27 cellular contexts compared by ENCODE assay signal in genomic region chrX:30892591-30892990, GRCh38. TPM values are rescaled to one million over a fixed set of nuclear protein-coding genes. Genes with fewer than 3 reads are reported as not detected.
DNase-seq lines count a peak whose midpoint lies in the region; ATAC-seq and TF ChIP-seq lines count a peak whose summit lies in the region.
"Had no signal": no experiment of that assay in that cellular context is flagged by ENCODE, and none has a peak within 500 bp of the region (broad histone marks: within the 10 kb centered on the region; RNA-seq: fewer than 3 reads in every experiment).

No MANE protein-coding gene starts in this region.

- no peak for ATAC-seq in GM23338
- peak; percentile 55 for ATAC-seq in foreskin keratinocyte
- no peak for ATAC-seq in HG02885 (IDR thresholded peaks at IDR 0.05; ENCODE audit: poor library complexity, unreplicated experiment)
- ATAC-seq: activated T-helper 17 cell treated with anti-CD3 and anti-CD28 coated beads, Interleukin-2, amount 50 U/mL, for 72 hours; Panc1; stimulated activated memory B cell treated with anti-CD40 and anti-IgM and Interleukin-4, amounts not matched to agents 10 μg/mL and 1 μg/mL and 100 μg/mL, for 72 hours had no signal

- no peaks in the 10 kb centered on the region for H3K27me3 ChIP-seq in GM23338 (ENCODE audit: insufficient read depth)
- no peaks in the 10 kb centered on the region for H3K27me3 ChIP-seq in foreskin keratinocyte
- H3K27me3 ChIP-seq in mesendoderm (ENCODE audit: insufficient read depth, low read length, poor library complexity), result no peaks in the 10 kb centered on the region
- H3K27me3 ChIP-seq: brain microvascular endothelial cell had no signal

- H2BK120ac ChIP-seq in mesendoderm (ENCODE audit: low read depth, low read length), result no peak overlapping the region

- H3K4me3 ChIP-seq in GM23338 (no peak overlapping the region), mesendoderm (ENCODE audit: low read length) (no peak overlapping the region)
- H3K4me3 ChIP-seq: lung had no signal

- no peak overlapping the region for H3K56ac ChIP-seq in mesendoderm (ENCODE audit: low read length)

- TF ChIP-seq CTCF in GM23338 (conservative IDR thresholded peaks at IDR 0.05; ENCODE audit: low read depth in 2 of 2) (no peak), foreskin keratinocyte (conservative IDR thresholded peaks at IDR 0.05) (no peak)

- H3K79me2 ChIP-seq in GM23338 (replicated peaks; ENCODE audit: insufficient read depth), result peaks cover 7% of the 10 kb centered on the region
- H3K79me2 ChIP-seq in mesendoderm (ENCODE audit: control insufficient read depth, insufficient read depth, low read length), result peaks cover 2% of the 10 kb centered on the region

- H3K23ac ChIP-seq in mesendoderm (ENCODE audit: low read length), result no peak overlapping the region

- H3K27me3 Mint-ChIP-seq in GM23338 (ENCODE audit: insufficient read depth, low read depth, poor library complexity), result peaks cover 2% of the 10 kb centered on the region
- H3K27me3 Mint-ChIP-seq: activated CD4-positive, alpha-beta memory T cell treated with anti-CD3 and anti-CD28 coated beads, Interleukin-2, amount 10 ng/mL, durations not matched to agents 7 days and 5 days; activated T-helper 17 cell treated with anti-CD3 and anti-CD28 coated beads, Interleukin-2, amount 50 U/mL, for 72 hours; IgD-negative memory B cell; stimulated activated memory B cell treated with anti-CD40 and anti-IgM and Interleukin-4, amounts not matched to agents 10 μg/mL and 1 μg/mL and 100 μg/mL, for 72 hours had no signal

- H3K27ac ChIP-seq in GM23338 (ENCODE audit: low read depth) (no peak overlapping the region), foreskin keratinocyte (no peak overlapping the region), mesendoderm (ENCODE audit: low read depth, low read length) (no peak overlapping the region)
- H3K27ac ChIP-seq: brain microvascular endothelial cell had no signal

- no peaks in the 10 kb centered on the region for H3K9me2 ChIP-seq in GM23338 (ENCODE audit: insufficient read depth)

- no peaks in the 10 kb centered on the region for H3K36me3 ChIP-seq in GM23338 (ENCODE audit: insufficient read depth)
- no peaks in the 10 kb centered on the region for H3K36me3 ChIP-seq in mesendoderm (ENCODE audit: control insufficient read depth, insufficient read depth, low read length)
- H3K36me3 ChIP-seq: brain microvascular endothelial cell had no signal

- WGBS in mesendoderm (ENCODE audit: extremely low coverage, insufficient coverage, low lambda C conversion rate), result no CpG with 5 or more reads among the region's 1 CpG

- DNase-seq in GM23338 (ENCODE audit: low spot score), result peak; percentile 4
- peak; percentile 31 for DNase-seq in NCI-H510A treated with DMSO at 0.1 percent for 48 hours (lab: John Stamatoyannopoulos, UW)
- DNase-seq in foreskin keratinocyte, result peak; percentile 75 to 84
- peak; percentile 77 for DNase-seq in mesendoderm
- DNase-seq in central memory CD4-positive, alpha-beta T cell, result no peak
- DNase-seq in HuH-7.5 (ENCODE audit: low spot score), result no peak
- DNase-seq in NCI-H128 (lab: John Stamatoyannopoulos, UW; ENCODE audit: unreplicated experiment), result no peak
- DNase-seq: activated CD4-positive, alpha-beta memory T cell treated with anti-CD3 and anti-CD28 coated beads, Interleukin-2, amount 10 ng/mL, durations not matched to agents 7 days and 5 days; activated CD8-positive, alpha-beta memory T cell treated with anti-CD3 and anti-CD28 coated beads, Interleukin-2, amount 50 U/mL, for 48 hours; activated naive CD4-positive, alpha-beta T cell treated with anti-CD3 and anti-CD28 coated beads, Interleukin-2, amount 50 U/mL, for 16 hours; amniotic stem cell; C1 segment of cervical spinal cord; DMS79 treated with DMSO at 0.1 percent for 48 hours; effector CD4-positive, alpha-beta T cell; NCI-H1092; NCI-H187; NCI-H526 treated with DMSO at 0.1 percent for 48 hours; SHP77 treated with DMSO at 0.1 percent for 48 hours; substantia nigra had no signal

- no peak overlapping the region for H3K9ac ChIP-seq in mesendoderm (ENCODE audit: low read length)

- H3K4me1 ChIP-seq in GM23338 (ENCODE audit: insufficient read depth), result no peaks in the 10 kb centered on the region
- peaks cover 21% of the 10 kb centered on the region for H3K4me1 ChIP-seq in foreskin keratinocyte
- H3K4me1 ChIP-seq in mesendoderm (ENCODE audit: control insufficient read depth, low read depth, low read length), result no peaks in the 10 kb centered on the region

- H3K4me2 ChIP-seq in GM23338 (no peak overlapping the region), mesendoderm (ENCODE audit: low read length) (no peak overlapping the region)

- no peak overlapping the region for H2AFZ ChIP-seq in GM23338

- no peak overlapping the region for H2BK15ac ChIP-seq in mesendoderm (replicated peaks; ENCODE audit: low read depth)

- H3K9me3 Mint-ChIP-seq in GM23338, result no peaks in the 10 kb centered on the region; the same call in 2 of the 3 replicates
- H3K9me3 Mint-ChIP-seq: activated CD4-positive, alpha-beta memory T cell treated with anti-CD3 and anti-CD28 coated beads, Interleukin-2, amount 10 ng/mL, durations not matched to agents 7 days and 5 days; activated T-helper 17 cell treated with anti-CD3 and anti-CD28 coated beads, Interleukin-2, amount 50 U/mL, for 72 hours; IgD-negative memory B cell; stimulated activated memory B cell treated with anti-CD40 and anti-IgM and Interleukin-4, amounts not matched to agents 10 μg/mL and 1 μg/mL and 100 μg/mL, for 72 hours had no signal

- no peak overlapping the region for H3K4ac ChIP-seq in mesendoderm (ENCODE audit: low read depth, low read length)

- no peaks in the 10 kb centered on the region for H3F3A ChIP-seq in GM23338 (replicated peaks; ENCODE audit: low read depth)

- H4K8ac ChIP-seq in mesendoderm (ENCODE audit: low read depth, low read length), result no peak overlapping the region

- no peaks in the 10 kb centered on the region for H3K79me1 ChIP-seq in mesendoderm (ENCODE audit: low read length)

- peaks cover 20% of the 10 kb centered on the region; the same call in 2 of the 3 replicates for H3K4me1 Mint-ChIP-seq in GM23338
- H3K4me1 Mint-ChIP-seq: activated T-helper 17 cell treated with anti-CD3 and anti-CD28 coated beads, Interleukin-2, amount 50 U/mL, for 72 hours had no signal

- no peak overlapping the region for H3K18ac ChIP-seq in mesendoderm (ENCODE audit: low read length)

- no peak overlapping the region for H3K4me3 Mint-ChIP-seq in GM23338
- H3K4me3 Mint-ChIP-seq: activated CD4-positive, alpha-beta memory T cell treated with anti-CD3 and anti-CD28 coated beads, Interleukin-2, amount 10 ng/mL, durations not matched to agents 7 days and 5 days; activated T-helper 17 cell treated with anti-CD3 and anti-CD28 coated beads, Interleukin-2, amount 50 U/mL, for 72 hours; stimulated activated memory B cell treated with anti-CD40 and anti-IgM and Interleukin-4, amounts not matched to agents 10 μg/mL and 1 μg/mL and 100 μg/mL, for 72 hours had no signal

- no peaks in the 10 kb centered on the region for H4K20me1 ChIP-seq in GM23338 (replicated peaks; ENCODE audit: insufficient read depth)

- H3K27ac Mint-ChIP-seq in GM23338, result no peak overlapping the region
- H3K27ac Mint-ChIP-seq: activated CD4-positive, alpha-beta memory T cell treated with anti-CD3 and anti-CD28 coated beads, Interleukin-2, amount 10 ng/mL, durations not matched to agents 7 days and 5 days; activated T-helper 17 cell treated with anti-CD3 and anti-CD28 coated beads, Interleukin-2, amount 50 U/mL, for 72 hours; nephron; stimulated activated memory B cell treated with anti-CD40 and anti-IgM and Interleukin-4, amounts not matched to agents 10 μg/mL and 1 μg/mL and 100 μg/mL, for 72 hours had no signal

- H2AK5ac ChIP-seq in mesendoderm (ENCODE audit: low read length), result no peak overlapping the region

- no peaks in the 10 kb centered on the region; the same call in 2 of the 3 replicates for H3K36me3 Mint-ChIP-seq in GM23338 (ENCODE audit: low read depth)
- H3K36me3 Mint-ChIP-seq: IgD-negative memory B cell; stimulated activated memory B cell treated with anti-CD40 and anti-IgM and Interleukin-4, amounts not matched to agents 10 μg/mL and 1 μg/mL and 100 μg/mL, for 72 hours had no signal

- no peak overlapping the region for H4K5ac ChIP-seq in mesendoderm (ENCODE audit: low read length)

- H2BK5ac ChIP-seq in mesendoderm (ENCODE audit: low read length), result no peak overlapping the region

TF ChIP-seq in GM23338, 12 proteins besides CTCF, POLR2A, EP300 and RAD21 (continues in another document):
- no peak for TF ChIP-seq CREB1 (CRISPR knock-in tag; IDR thresholded peaks at IDR 0.05; ENCODE audit: low read depth)
- no peak for TF ChIP-seq ZNF114 (CRISPR knock-in tag; IDR thresholded peaks at IDR 0.05)
- no peak for TF ChIP-seq STAT1 (IDR thresholded peaks at IDR 0.05; ENCODE audit: unreplicated experiment)
- no peak for TF ChIP-seq ETS1 (IDR thresholded peaks at IDR 0.05)
- TF ChIP-seq EZH2 (IDR thresholded peaks at IDR 0.05; ENCODE audit: low read depth, unreplicated experiment), result no peak

RNA-seq across cellular contexts. Expression of gene TAB3, which starts 3.5 kb away (rescaled TPM):
- 9.1 and 21.7 TPM in 2 replicates for total RNA-seq in GM23338 (2014; rRNA removed; shearing (Covaris generic))
- polyA plus RNA-seq in GM23338 (2016; fragmentation: Nextera tagmentation; extraction: Ambion mirVana), result 2.9 and 4.4 TPM in 2 replicates
- 19.2 and 21.3 TPM in 2 replicates for total RNA-seq in foreskin keratinocyte
- polyA plus RNA-seq in foreskin keratinocyte, result 4.3 and 4.7 TPM in 2 replicates
- 12.2 TPM for polyA plus RNA-seq in mesendoderm (2013, experiment 1 of 2)
- polyA plus RNA-seq in mesendoderm (2013, experiment 2 of 2), result 12.5 TPM

Comparison
In these comparisons a context has a peak if more than half of its experiments do, and no peak if none do; other contexts are left out.
1. DNase-seq: peak in GM23338 (single experiment), NCI-H510A treated with DMSO at 0.1 percent for 48 hours (single experiment), foreskin keratinocyte (2 of 2) and mesendoderm (single experiment); none in central memory CD4-positive, alpha-beta T cell (single experiment), HuH-7.5 (single experiment) and NCI-H128 (single experiment).